In the genomic region with DNA sequence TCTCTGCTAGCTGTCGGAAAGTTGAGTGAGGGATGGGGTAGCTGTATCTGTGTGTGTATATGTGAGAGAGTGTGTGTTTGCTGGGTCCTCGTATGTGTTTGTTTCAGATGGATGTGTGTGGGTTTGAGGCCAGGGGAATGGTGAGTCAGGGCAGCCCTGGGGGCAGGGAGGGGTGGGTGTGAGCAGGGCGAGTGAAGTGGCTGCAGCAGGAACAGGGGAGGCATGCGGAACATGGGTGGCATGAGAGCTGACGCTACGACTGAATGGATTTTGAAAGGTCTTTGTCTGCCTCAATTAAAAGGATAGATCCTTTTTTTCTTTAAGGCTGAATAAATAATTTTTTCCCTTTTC, we compare ENCODE assay signal across 19 cellular contexts.
DNase-seq lines count a peak whose midpoint lies in the region; ATAC-seq, FAIRE-seq and TF ChIP-seq lines count a peak whose summit lies in the region.
"Had no signal": no experiment of that assay in that cellular context is flagged by ENCODE, and none has a peak within 500 bp of the region (broad histone marks: within the 10 kb centered on the region; RNA-seq: fewer than 3 reads in every experiment).

No MANE protein-coding gene starts in this region.

- H3K27me3 ChIP-seq in PC-3 (ENCODE audit: low read length) (no peaks in the 10 kb centered on the region), keratinocyte (ENCODE audit: control insufficient read depth, extremely low read depth, insufficient read depth, low read length) (no peaks in the 10 kb centered on the region), smooth muscle cell (ENCODE audit: low read depth) (no peaks in the 10 kb centered on the region)
- H3K27me3 ChIP-seq: pancreas had no signal

- H3K9me3 ChIP-seq in PC-3 (ENCODE audit: low read length) (no peaks in the 10 kb centered on the region), keratinocyte (ENCODE audit: control insufficient read depth, low read depth, low read length) (no peaks in the 10 kb centered on the region), smooth muscle cell (replicated peaks; ENCODE audit: low read depth) (no peaks in the 10 kb centered on the region)
- H3K9me3 ChIP-seq: pancreas had no signal

- H3K9me1 ChIP-seq in keratinocyte (ENCODE audit: control insufficient read depth, extremely low read depth, insufficient read depth, low read length), result no peaks in the 10 kb centered on the region

- POLR2A ChIA-PET in PC-3 (lab: Charles Lee; ENCODE audit: unreplicated experiment), result no interaction called here

- TF ChIP-seq CTCF in PC-3 (conservative IDR thresholded peaks at IDR 0.05; ENCODE audit: low read depth, low read length) (no peak), coronary artery (IDR thresholded peaks at IDR 0.05) (no peak), keratinocyte (optimal IDR thresholded peaks at IDR 0.05 in 1 of 3, IDR thresholded peaks at IDR 0.05 in 1 of 3, conservative IDR thresholded peaks at IDR 0.05 in 1 of 3; ENCODE audit: extremely low read depth in 1 of 3, insufficient read depth in 2 of 3, low read length in 3 of 3) (no peak), smooth muscle cell (IDR thresholded peaks at IDR 0.05; ENCODE audit: borderline replicate concordance, insufficient read depth, poor library complexity, severe bottlenecking) (no peak), nephron progenitor cell (IDR thresholded peaks at IDR 0.05) (no peak)

- H3K4me3 Mint-ChIP-seq in nephron progenitor cell, result no peak overlapping the region

- H4K20me1 ChIP-seq in PC-3 (ENCODE audit: low read length) (no peaks in the 10 kb centered on the region), keratinocyte (ENCODE audit: control insufficient read depth, extremely low read depth, insufficient read depth, low read length) (no peaks in the 10 kb centered on the region), smooth muscle cell (ENCODE audit: low read depth) (no peaks in the 10 kb centered on the region)

- no peaks in the 10 kb centered on the region for H3F3A ChIP-seq in PC-3 (ENCODE audit: low read length, unreplicated experiment)
- peaks cover 7% of the 10 kb centered on the region for H3F3A ChIP-seq in smooth muscle cell (ENCODE audit: low read depth)

- no peak for FAIRE-seq in keratinocyte (lab: Jason Lieb, UNC)
- FAIRE-seq: endometrium, G401.6, GM12878, pancreas had no signal

- no peaks in the 10 kb centered on the region for H3K36me3 Mint-ChIP-seq in nephron progenitor cell (ENCODE audit: low read depth)

- H3K27ac Mint-ChIP-seq in nephron progenitor cell, result no peak overlapping the region

- H3K9me3 Mint-ChIP-seq in nephron progenitor cell, result no peaks in the 10 kb centered on the region

- no peak overlapping the region for H3K4me3 ChIP-seq in PC-3 (ENCODE audit: low read length)
- H3K4me3 ChIP-seq in coronary artery, result no peak overlapping the region
- no peak overlapping the region for H3K4me3 ChIP-seq in keratinocyte (ENCODE audit: control insufficient read depth in 2 of 3, extremely low read depth in 1 of 3, insufficient read depth in 2 of 3, low read depth in 1 of 3, low read length in 3 of 3)
- no peak overlapping the region for H3K4me3 ChIP-seq in smooth muscle cell
- H3K4me3 ChIP-seq: GM12878, pancreas, skin epidermis had no signal

- WGBS in smooth muscle cell (ENCODE audit: low lambda C conversion rate), result 18% methylated on average over 4 of the region's 6 CpGs

- CTCF ChIA-PET in PC-3 (lab: Charles Lee), result no interaction called here

- H3K4me2 ChIP-seq in PC-3 (ENCODE audit: low read length), result peak overlapping the region; percentile 65
- H3K4me2 ChIP-seq in keratinocyte (ENCODE audit: control insufficient read depth, extremely low read depth, insufficient read depth, low read depth, low read length), result peak overlapping the region; percentile 9
- peak overlapping the region; percentile 73 for H3K4me2 ChIP-seq in smooth muscle cell

- H2AFZ ChIP-seq in PC-3 (ENCODE audit: low read length) (no peak overlapping the region), keratinocyte (ENCODE audit: control insufficient read depth, low read length) (no peak overlapping the region), smooth muscle cell (ENCODE audit: low read depth) (no peak overlapping the region)

- intact Hi-C loops in PC-3 (cut with micrococcal nuclease), result no loop called here

- H3K4me1 Mint-ChIP-seq in nephron progenitor cell, result peaks cover 48% of the 10 kb centered on the region

- no TSS peak for BruUV-seq in PC-3 (replicated peaks; lab: Mats Ljungman, UMichigan)

- H3K79me2 ChIP-seq in PC-3 (ENCODE audit: low read length) (no peaks in the 10 kb centered on the region), keratinocyte (ENCODE audit: control insufficient read depth, insufficient read depth, low read length) (no peaks in the 10 kb centered on the region), smooth muscle cell (ENCODE audit: low read depth) (no peaks in the 10 kb centered on the region)

- H3K9me2 ChIP-seq in PC-3 (replicated peaks; ENCODE audit: low read length), result no peaks in the 10 kb centered on the region

- H3K9ac ChIP-seq in PC-3 (ENCODE audit: low read length) (peak overlapping the region; percentile 46; the same call in 1 of the 2 replicates), keratinocyte (ENCODE audit: control insufficient read depth, extremely low read depth, insufficient read depth, low read length) (no peak overlapping the region), smooth muscle cell (ENCODE audit: low read depth) (no peak overlapping the region)

- peak; percentile 57 for ATAC-seq in PC-3
- no peak for ATAC-seq in HG02588 (IDR thresholded peaks at IDR 0.05; ENCODE audit: unreplicated experiment)
- ATAC-seq in HG03175 (IDR thresholded peaks at IDR 0.05; ENCODE audit: unreplicated experiment), result no peak
- ATAC-seq: GM12878 had no signal

- H3K27me3 Mint-ChIP-seq in nephron progenitor cell (ENCODE audit: low read depth, poor library complexity), result peaks cover 12% of the 10 kb centered on the region

- dilution Hi-C loops in keratinocyte (cut with MboI; ENCODE audit: extremely low pct_ligation_motif_present, low sequenced_read_pairs), result no loop called here

- H3K36me3 ChIP-seq in PC-3 (ENCODE audit: low read depth, low read length) (no peaks in the 10 kb centered on the region), keratinocyte (ENCODE audit: control insufficient read depth in 2 of 2, extremely low read depth in 1 of 2, insufficient read depth in 2 of 2, low read length in 2 of 2) (no peaks in the 10 kb centered on the region), smooth muscle cell (ENCODE audit: low read depth) (no peaks in the 10 kb centered on the region)
- H3K36me3 ChIP-seq: pancreas had no signal

- DNase-seq in PC-3 (peak; percentile 73), coronary artery (ENCODE audit: low spot score) (peak; percentile 70), keratinocyte (ENCODE audit: low read depth, low spot score) (no peak), smooth muscle cell (lab: John Stamatoyannopoulos, UW; ENCODE audit: unreplicated experiment) (no peak), nephron progenitor cell (no peak)
- DNase-seq in stimulated activated CD4-positive, alpha-beta T cell treated with anti-CD3 and anti-CD28 coated beads, Interleukin-15, amount 100 ng/mL, for 24 hours, result no peak
- DNase-seq: activated CD4-positive, alpha-beta T cell treated with anti-CD3 and anti-CD28 coated beads for 1 hour; activated gamma-delta T cell; H7; NCI-H748 treated with DMSO at 0.1 percent for 48 hours; pancreas; stimulated activated CD4-positive, alpha-beta T cell treated with anti-CD3 and anti-CD28 coated beads, Interleukin-4, amount 100 ng/mL, for 24 hours; substantia nigra had no signal

- H3K27ac ChIP-seq in PC-3 (ENCODE audit: low read length) (peak overlapping the region; percentile 69), coronary artery (peak overlapping the region in 1 of 2 donors; percentile 3), keratinocyte (ENCODE audit: control insufficient read depth, insufficient read depth, low read length) (no peak overlapping the region), smooth muscle cell (ENCODE audit: low read depth) (no peak overlapping the region)
- H3K27ac ChIP-seq: pancreas, skin epidermis had no signal

- H3K4me1 ChIP-seq in PC-3 (ENCODE audit: insufficient read depth, low read length), result peaks cover 36% of the 10 kb centered on the region
- H3K4me1 ChIP-seq in keratinocyte (ENCODE audit: control insufficient read depth, extremely low read depth, insufficient read depth, low read length), result peaks cover 20% of the 10 kb centered on the region
- H3K4me1 ChIP-seq in smooth muscle cell (ENCODE audit: low read depth), result peaks cover 7% of the 10 kb centered on the region
- H3K4me1 ChIP-seq: pancreas had no signal

Comparison
In these comparisons a context has a peak if more than half of its experiments do, and no peak if none do; other contexts are left out.
1. DNase-seq: peak in PC-3 (single experiment) and coronary artery (single experiment); none in keratinocyte (single experiment), smooth muscle cell (single experiment), stimulated activated CD4-positive, alpha-beta T cell treated with anti-CD3 and anti-CD28 coated beads, Interleukin-15, amount 100 ng/mL, for 24 hours (single experiment) and nephron progenitor cell (single experiment).
2. H3K4me2 ChIP-seq: peak in every context shown above with its lines; median percentile 73 in smooth muscle cell; 65 in PC-3; 9 in keratinocyte.